ENCODE assay signal across 1 cellular context in the genomic region with DNA sequence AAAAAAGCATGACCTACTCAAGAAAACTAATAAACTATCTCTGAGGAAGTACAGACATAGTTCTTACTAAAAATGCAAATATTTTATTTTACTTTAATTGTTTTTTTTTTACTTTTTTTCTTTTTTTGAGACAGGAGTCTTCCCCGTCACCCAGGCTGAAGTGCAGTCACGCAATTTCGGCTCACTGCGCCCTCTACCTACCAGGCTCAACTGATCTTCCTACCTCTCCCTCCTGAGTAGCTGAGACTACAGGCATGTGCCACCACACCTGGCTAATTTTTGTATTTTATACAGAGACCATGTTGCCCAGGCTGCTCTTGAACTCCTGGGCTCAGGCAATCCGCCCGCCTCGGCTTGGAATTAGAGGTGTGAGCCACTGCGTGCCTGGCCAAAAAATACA.
TF ChIP-seq lines count a peak whose summit lies in the region.

No MANE protein-coding gene starts in this region.

TF ChIP-seq in GM23338, 12 proteins besides CTCF, POLR2A, EP300 and RAD21 (continued from another document):
- TF ChIP-seq, protein P1, sequence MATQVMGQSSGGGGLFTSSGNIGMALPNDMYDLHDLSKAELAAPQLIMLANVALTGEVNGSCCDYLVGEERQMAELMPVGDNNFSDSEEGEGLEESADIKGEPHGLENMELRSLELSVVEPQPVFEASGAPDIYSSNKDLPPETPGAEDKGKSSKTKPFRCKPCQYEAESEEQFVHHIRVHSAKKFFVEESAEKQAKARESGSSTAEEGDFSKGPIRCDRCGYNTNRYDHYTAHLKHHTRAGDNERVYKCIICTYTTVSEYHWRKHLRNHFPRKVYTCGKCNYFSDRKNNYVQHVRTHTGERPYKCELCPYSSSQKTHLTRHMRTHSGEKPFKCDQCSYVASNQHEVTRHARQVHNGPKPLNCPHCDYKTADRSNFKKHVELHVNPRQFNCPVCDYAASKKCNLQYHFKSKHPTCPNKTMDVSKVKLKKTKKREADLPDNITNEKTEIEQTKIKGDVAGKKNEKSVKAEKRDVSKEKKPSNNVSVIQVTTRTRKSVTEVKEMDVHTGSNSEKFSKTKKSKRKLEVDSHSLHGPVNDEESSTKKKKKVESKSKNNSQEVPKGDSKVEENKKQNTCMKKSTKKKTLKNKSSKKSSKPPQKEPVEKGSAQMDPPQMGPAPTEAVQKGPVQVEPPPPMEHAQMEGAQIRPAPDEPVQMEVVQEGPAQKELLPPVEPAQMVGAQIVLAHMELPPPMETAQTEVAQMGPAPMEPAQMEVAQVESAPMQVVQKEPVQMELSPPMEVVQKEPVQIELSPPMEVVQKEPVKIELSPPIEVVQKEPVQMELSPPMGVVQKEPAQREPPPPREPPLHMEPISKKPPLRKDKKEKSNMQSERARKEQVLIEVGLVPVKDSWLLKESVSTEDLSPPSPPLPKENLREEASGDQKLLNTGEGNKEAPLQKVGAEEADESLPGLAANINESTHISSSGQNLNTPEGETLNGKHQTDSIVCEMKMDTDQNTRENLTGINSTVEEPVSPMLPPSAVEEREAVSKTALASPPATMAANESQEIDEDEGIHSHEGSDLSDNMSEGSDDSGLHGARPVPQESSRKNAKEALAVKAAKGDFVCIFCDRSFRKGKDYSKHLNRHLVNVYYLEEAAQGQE (IDR thresholded peaks at IDR 0.05; ENCODE audit: unreplicated experiment) = no peak
- no peak for TF ChIP-seq STAT1 (IDR thresholded peaks at IDR 0.05; ENCODE audit: unreplicated experiment)
- no peak for TF ChIP-seq JUNB (IDR thresholded peaks at IDR 0.05; ENCODE audit: unreplicated experiment)
- TF ChIP-seq, protein P2, sequence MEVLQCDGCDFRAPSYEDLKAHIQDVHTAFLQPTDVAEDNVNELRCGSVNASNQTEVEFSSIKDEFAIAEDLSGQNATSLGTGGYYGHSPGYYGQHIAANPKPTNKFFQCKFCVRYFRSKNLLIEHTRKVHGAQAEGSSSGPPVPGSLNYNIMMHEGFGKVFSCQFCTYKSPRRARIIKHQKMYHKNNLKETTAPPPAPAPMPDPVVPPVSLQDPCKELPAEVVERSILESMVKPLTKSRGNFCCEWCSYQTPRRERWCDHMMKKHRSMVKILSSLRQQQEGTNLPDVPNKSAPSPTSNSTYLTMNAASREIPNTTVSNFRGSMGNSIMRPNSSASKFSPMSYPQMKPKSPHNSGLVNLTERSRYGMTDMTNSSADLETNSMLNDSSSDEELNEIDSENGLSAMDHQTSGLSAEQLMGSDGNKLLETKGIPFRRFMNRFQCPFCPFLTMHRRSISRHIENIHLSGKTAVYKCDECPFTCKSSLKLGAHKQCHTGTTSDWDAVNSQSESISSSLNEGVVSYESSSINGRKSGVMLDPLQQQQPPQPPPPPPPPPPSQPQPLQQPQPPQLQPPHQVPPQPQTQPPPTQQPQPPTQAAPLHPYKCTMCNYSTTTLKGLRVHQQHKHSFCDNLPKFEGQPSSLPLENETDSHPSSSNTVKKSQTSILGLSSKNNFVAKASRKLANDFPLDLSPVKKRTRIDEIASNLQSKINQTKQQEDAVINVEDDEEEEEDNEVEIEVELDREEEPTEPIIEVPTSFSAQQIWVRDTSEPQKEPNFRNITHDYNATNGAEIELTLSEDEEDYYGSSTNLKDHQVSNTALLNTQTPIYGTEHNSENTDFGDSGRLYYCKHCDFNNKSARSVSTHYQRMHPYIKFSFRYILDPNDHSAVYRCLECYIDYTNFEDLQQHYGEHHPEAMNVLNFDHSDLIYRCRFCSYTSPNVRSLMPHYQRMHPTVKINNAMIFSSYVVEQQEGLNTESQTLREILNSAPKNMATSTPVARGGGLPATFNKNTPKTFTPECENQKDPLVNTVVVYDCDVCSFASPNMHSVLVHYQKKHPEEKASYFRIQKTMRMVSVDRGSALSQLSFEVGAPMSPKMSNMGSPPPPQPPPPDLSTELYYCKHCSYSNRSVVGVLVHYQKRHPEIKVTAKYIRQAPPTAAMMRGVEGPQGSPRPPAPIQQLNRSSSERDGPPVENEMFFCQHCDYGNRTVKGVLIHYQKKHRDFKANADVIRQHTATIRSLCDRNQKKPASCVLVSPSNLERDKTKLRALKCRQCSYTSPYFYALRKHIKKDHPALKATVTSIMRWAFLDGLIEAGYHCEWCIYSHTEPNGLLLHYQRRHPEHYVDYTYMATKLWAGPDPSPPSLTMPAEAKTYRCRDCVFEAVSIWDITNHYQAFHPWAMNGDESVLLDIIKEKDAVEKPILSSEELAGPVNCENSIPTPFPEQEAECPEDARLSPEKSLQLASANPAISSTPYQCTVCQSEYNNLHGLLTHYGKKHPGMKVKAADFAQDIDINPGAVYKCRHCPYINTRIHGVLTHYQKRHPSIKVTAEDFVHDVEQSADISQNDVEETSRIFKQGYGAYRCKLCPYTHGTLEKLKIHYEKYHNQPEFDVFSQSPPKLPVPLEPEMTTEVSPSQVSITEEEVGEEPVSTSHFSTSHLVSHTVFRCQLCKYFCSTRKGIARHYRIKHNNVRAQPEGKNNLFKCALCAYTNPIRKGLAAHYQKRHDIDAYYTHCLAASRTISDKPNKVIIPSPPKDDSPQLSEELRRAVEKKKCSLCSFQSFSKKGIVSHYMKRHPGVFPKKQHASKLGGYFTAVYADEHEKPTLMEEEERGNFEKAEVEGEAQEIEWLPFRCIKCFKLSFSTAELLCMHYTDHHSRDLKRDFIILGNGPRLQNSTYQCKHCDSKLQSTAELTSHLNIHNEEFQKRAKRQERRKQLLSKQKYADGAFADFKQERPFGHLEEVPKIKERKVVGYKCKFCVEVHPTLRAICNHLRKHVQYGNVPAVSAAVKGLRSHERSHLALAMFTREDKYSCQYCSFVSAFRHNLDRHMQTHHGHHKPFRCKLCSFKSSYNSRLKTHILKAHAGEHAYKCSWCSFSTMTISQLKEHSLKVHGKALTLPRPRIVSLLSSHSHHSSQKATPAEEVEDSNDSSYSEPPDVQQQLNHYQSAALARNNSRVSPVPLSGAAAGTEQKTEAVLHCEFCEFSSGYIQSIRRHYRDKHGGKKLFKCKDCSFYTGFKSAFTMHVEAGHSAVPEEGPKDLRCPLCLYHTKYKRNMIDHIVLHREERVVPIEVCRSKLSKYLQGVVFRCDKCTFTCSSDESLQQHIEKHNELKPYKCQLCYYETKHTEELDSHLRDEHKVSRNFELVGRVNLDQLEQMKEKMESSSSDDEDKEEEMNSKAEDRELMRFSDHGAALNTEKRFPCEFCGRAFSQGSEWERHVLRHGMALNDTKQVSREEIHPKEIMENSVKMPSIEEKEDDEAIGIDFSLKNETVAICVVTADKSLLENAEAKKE (CRISPR knock-in tag; IDR thresholded peaks at IDR 0.05) = no peak
- no peak for TF ChIP-seq NANOG (IDR thresholded peaks at IDR 0.05; ENCODE audit: borderline replicate concordance)
